In the genomic region with DNA sequence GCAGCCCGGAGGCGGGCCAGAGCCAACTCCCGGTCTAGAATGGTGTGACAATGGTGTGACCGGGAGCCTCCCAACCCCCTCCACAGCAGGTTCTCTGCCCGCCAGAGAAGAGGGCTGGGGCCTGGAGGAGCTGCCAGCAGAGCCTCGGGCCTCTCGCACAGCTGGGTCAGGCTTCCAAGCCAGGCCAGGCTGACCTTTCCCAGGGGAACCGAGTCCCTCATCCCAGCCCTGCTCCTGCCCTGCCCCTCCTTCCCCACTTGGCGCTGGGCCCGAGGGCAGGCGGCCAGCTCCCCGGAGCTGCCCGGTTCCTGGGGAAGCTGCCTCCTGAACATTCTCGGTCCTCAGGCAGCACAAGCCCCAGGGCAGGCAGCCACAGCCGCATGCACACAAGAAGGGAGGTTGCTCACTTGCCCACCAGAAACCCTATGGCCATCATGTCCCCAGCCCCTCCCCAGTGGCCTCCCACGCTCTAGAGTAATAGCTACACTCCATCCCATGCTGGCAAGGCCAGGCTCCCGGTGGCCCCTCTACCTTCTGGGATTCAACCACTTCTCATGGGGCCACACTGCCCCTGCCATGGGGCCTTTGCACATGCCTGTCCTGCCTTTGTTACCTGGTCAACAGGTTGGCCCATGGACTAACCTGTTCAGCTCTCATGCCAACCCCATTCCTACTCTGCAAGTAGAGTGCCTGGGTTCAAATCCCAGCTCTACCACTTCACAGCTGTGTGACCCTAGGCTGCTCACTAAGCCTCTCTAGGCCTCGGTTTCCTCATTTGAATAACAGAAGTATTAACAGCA, we compare ENCODE assay signal across 7 cellular contexts.
DNase-seq lines count a peak whose midpoint lies in the region; ATAC-seq and TF ChIP-seq lines count a peak whose summit lies in the region.

No MANE protein-coding gene starts in this region.

- no peak overlapping the region for H2AFZ ChIP-seq in smooth muscle cell (ENCODE audit: low read depth)

- no peaks in the 10 kb centered on the region for H3K9me3 ChIP-seq in smooth muscle cell (replicated peaks; ENCODE audit: low read depth)

- ATAC-seq in HG02678 (IDR thresholded peaks at IDR 0.05; ENCODE audit: unreplicated experiment) (no peak), HG02642 (IDR thresholded peaks at IDR 0.05; ENCODE audit: poor library complexity, unreplicated experiment) (no peak)

- H3K4me1 ChIP-seq in smooth muscle cell (ENCODE audit: low read depth): peaks cover 28% of the 10 kb centered on the region

- H3K36me3 Mint-ChIP-seq in HFFc6 (ENCODE audit: low read depth): peaks cover 20% of the 10 kb centered on the region

- DNase-seq in HFFc6 (peak; percentile 62), astrocyte of the spinal cord (ENCODE audit: low read depth, low spot score) (peak; percentile 80), hypothalamus (lab: John Stamatoyannopoulos, UW) (peak in 50 of 51 donors; percentile 18 to 94 (median 78)), smooth muscle cell (lab: John Stamatoyannopoulos, UW; ENCODE audit: unreplicated experiment) (peak; percentile 23)
- DNase-seq in stimulated activated CD4-positive, alpha-beta T cell treated with anti-CD3 and anti-CD28 coated beads, Interleukin-2, amount 100 ng/mL, for 48 hours: no peak

- H3K4me2 ChIP-seq in smooth muscle cell: peak overlapping the region; percentile 36

- H3K4me3 ChIP-seq in astrocyte of the spinal cord (ENCODE audit: low read depth, low read length) (no peak overlapping the region), smooth muscle cell (no peak overlapping the region)

- no peak overlapping the region for H3K9ac ChIP-seq in smooth muscle cell (ENCODE audit: low read depth)

- H3K27ac Mint-ChIP-seq in HFFc6: peak overlapping the region; percentile 97

- no peak for TF ChIP-seq CTCF in HFFc6 (IDR thresholded peaks at IDR 0.05)
- no peak for TF ChIP-seq CTCF in astrocyte of the spinal cord (IDR thresholded peaks at IDR 0.05; ENCODE audit: low read depth, low read length)
- TF ChIP-seq CTCF in smooth muscle cell (IDR thresholded peaks at IDR 0.05; ENCODE audit: borderline replicate concordance, insufficient read depth, poor library complexity, severe bottlenecking): no peak

- no peaks in the 10 kb centered on the region for H3K9me3 Mint-ChIP-seq in HFFc6

- H3F3A ChIP-seq in smooth muscle cell (ENCODE audit: low read depth): peaks cover 40% of the 10 kb centered on the region

- no peaks in the 10 kb centered on the region for H3K27me3 ChIP-seq in smooth muscle cell (ENCODE audit: low read depth)

- 60% methylated on average over 18 of the region's 18 CpGs for WGBS in smooth muscle cell (ENCODE audit: low lambda C conversion rate)

- peaks cover 95% of the 10 kb centered on the region for H4K20me1 ChIP-seq in smooth muscle cell (ENCODE audit: low read depth)

- peaks cover 5% of the 10 kb centered on the region for H3K27me3 Mint-ChIP-seq in HFFc6 (ENCODE audit: insufficient read depth)

- H3K4me3 Mint-ChIP-seq in HFFc6: peak overlapping the region; percentile 24; the same call in 1 of the 2 replicates

- peak overlapping the region; percentile 90 for H3K27ac ChIP-seq in smooth muscle cell (ENCODE audit: low read depth)

- peaks cover 71% of the 10 kb centered on the region for H3K4me1 Mint-ChIP-seq in HFFc6 (ENCODE audit: low read depth)

- in situ Hi-C loops in astrocyte of the spinal cord (cut with HindIII; ENCODE audit: low sequenced_read_pairs): no loop called here

- H3K79me2 ChIP-seq in smooth muscle cell (ENCODE audit: low read depth): peaks cover 23% of the 10 kb centered on the region

- no peaks in the 10 kb centered on the region for H3K36me3 ChIP-seq in smooth muscle cell (ENCODE audit: low read depth)

Comparison
In these comparisons a context has a peak if more than half of its experiments do, and no peak if none do; other contexts are left out.
1. DNase-seq: peak in HFFc6 (single experiment), astrocyte of the spinal cord (single experiment), hypothalamus (50 of 51) and smooth muscle cell (single experiment); none in stimulated activated CD4-positive, alpha-beta T cell treated with anti-CD3 and anti-CD28 coated beads, Interleukin-2, amount 100 ng/mL, for 48 hours (0 of 2).